In the genomic region with DNA sequence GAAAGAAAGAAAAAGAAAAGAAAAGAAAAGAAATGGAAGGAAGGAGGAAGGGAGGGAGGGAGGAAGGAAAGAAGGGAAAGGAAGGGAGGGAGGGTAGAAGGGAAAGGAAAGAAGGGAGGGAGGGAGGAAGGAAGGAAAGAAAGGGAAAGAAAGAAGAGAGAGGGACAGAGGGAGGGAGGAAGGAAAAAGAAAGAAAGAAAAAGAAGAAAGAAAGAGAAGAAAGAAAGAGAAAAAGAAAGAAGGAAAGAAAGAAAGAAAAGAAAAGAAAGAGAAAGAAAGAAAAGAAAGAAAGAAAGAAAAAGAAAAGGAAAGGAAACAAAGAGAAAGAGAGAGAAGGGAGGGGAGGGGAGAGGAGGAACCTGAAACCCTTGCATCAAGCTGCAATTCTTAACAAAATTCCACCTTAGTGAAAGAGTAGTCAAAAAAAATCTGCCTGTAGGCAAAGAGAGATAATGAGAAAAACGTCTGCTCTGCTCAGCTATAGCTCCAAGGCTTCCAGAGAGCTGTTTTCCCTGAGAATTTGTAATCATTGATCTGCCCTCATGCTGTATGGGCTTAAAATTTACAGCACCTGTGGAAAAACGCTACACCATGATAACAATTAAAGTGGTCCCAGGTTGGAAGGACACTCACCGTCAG, we compare ENCODE assay signal across 1 cellular context.
TF ChIP-seq lines count a peak whose summit lies in the region.

No MANE protein-coding gene starts in this region.

TF ChIP-seq in HepG2, 621 proteins besides CTCF, POLR2A, EP300 and RAD21:
- TF ChIP-seq, protein P1, sequence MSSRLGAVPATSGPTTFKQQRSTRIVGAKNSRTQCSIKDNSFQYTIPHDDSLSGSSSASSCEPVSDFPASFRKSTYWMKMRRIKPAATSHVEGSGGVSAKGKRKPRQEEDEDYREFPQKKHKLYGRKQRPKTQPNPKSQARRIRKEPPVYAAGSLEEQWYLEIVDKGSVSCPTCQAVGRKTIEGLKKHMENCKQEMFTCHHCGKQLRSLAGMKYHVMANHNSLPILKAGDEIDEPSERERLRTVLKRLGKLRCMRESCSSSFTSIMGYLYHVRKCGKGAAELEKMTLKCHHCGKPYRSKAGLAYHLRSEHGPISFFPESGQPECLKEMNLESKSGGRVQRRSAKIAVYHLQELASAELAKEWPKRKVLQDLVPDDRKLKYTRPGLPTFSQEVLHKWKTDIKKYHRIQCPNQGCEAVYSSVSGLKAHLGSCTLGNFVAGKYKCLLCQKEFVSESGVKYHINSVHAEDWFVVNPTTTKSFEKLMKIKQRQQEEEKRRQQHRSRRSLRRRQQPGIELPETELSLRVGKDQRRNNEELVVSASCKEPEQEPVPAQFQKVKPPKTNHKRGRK (CRISPR knock-in tag; IDR thresholded peaks at IDR 0.05): peak; percentile 46; the same call in 1 of the 2 replicates
- TF ChIP-seq, protein P2, sequence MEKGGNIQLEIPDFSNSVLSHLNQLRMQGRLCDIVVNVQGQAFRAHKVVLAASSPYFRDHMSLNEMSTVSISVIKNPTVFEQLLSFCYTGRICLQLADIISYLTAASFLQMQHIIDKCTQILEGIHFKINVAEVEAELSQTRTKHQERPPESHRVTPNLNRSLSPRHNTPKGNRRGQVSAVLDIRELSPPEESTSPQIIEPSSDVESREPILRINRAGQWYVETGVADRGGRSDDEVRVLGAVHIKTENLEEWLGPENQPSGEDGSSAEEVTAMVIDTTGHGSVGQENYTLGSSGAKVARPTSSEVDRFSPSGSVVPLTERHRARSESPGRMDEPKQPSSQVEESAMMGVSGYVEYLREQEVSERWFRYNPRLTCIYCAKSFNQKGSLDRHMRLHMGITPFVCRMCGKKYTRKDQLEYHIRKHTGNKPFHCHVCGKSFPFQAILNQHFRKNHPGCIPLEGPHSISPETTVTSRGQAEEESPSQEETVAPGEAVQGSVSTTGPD (CRISPR knock-in tag; IDR thresholded peaks at IDR 0.05): no peak
